24 cellular contexts compared by ENCODE assay signal in genomic region chr2:106126705-106127281, GRCh38.
DNase-seq lines count a peak whose midpoint lies in the region; ATAC-seq and TF ChIP-seq lines count a peak whose summit lies in the region.
"Had no signal": no experiment of that assay in that cellular context is flagged by ENCODE, and none has a peak within 500 bp of the region (broad histone marks: within the 10 kb centered on the region; RNA-seq: fewer than 3 reads in every experiment).

No MANE protein-coding gene starts in this region.

- no peak for TF ChIP-seq CTCF in right lobe of liver (IDR thresholded peaks at IDR 0.05)
- no peak for TF ChIP-seq CTCF in stomach (IDR thresholded peaks at IDR 0.05)

- peak overlapping the region in 1 of 3 donors; percentile 12 for H3K4me3 ChIP-seq in right lobe of liver
- no peak overlapping the region for H3K4me3 ChIP-seq in stomach
- H3K4me3 ChIP-seq: adrenal gland, GM12878, heart right ventricle, SJCRH30 had no signal

- H3K36me3 ChIP-seq in right lobe of liver (peaks cover 0 to 7% (median 0%) of the 10 kb centered on the region in 4 donors), stomach (peaks cover 10 to 44% (median 40%) of the 10 kb centered on the region in 4 donors)
- H3K36me3 ChIP-seq: BE2C, brain microvascular endothelial cell had no signal

- H3K9me3 ChIP-seq in T-helper 17 cell (ENCODE audit: control insufficient read depth, low read length, poor library complexity, severe bottlenecking) (no peaks in the 10 kb centered on the region), right lobe of liver (no peaks in the 10 kb centered on the region), stomach (no peaks in the 10 kb centered on the region)
- H3K9me3 ChIP-seq: adrenal gland, BE2C, heart right ventricle, SJCRH30 had no signal

- H3K4me3 Mint-ChIP-seq in activated T-cell treated with anti-CD3 and anti-CD28 coated beads, Interleukin-2, amount 50 U/mL, for 24 hours, result no peak overlapping the region
- no peak overlapping the region for H3K4me3 Mint-ChIP-seq in T-helper 17 cell

- peak overlapping the region; percentile 71 for H3K27ac Mint-ChIP-seq in activated T-cell treated with anti-CD3 and anti-CD28 coated beads, Interleukin-2, amount 50 U/mL, for 24 hours
- peak overlapping the region; percentile 75 for H3K27ac Mint-ChIP-seq in T-helper 17 cell

- peaks cover 82% of the 10 kb centered on the region for H3K36me3 Mint-ChIP-seq in activated T-cell treated with anti-CD3 and anti-CD28 coated beads, Interleukin-2, amount 50 U/mL, for 24 hours (ENCODE audit: low read depth)
- H3K36me3 Mint-ChIP-seq in T-helper 17 cell (ENCODE audit: low read depth), result peaks cover 14% of the 10 kb centered on the region

- WGBS in right lobe of liver (ENCODE audit: insufficient coverage, low coverage, low lambda C conversion rate, missing lambda C conversion rate), result 42% methylated on average over 5 of the region's 5 CpGs
- WGBS in stomach, 5 donors, result 44 to 68% (median 49%) methylated on average over 5 of the region's 5 CpGs

- no peak for DNase-seq in activated T-cell treated with anti-CD3 and anti-CD28 coated beads, Interleukin-2, amount 50 U/mL, for 24 hours
- DNase-seq in activated T-cell treated with anti-CD3 and anti-CD28 coated beads for 4 hours (no peak), T-helper 17 cell (no peak), right lobe of liver (no peak), stomach (no peak), GM03348 (ENCODE audit: low spot score) (no peak)
- DNase-seq: activated CD4-positive, alpha-beta T cell treated with anti-CD3 and anti-CD28 coated beads for 48 hours; activated effector memory CD4-positive, alpha-beta T cell treated with Interleukin-2 at 50 U/mL for 16 hours; adrenal gland; BE2C; brain microvascular endothelial cell; DMS79 treated with DMSO at 0.1 percent for 48 hours; effector CD8-positive, alpha-beta T cell; heart right ventricle; left cardiac atrium; NCI-H1048; NCI-H187 treated with DMSO at 0.1 percent for 48 hours; NCI-H526; SJCRH30; trophoblast cell had no signal

- peaks cover 43% of the 10 kb centered on the region for H3K4me1 Mint-ChIP-seq in activated T-cell treated with anti-CD3 and anti-CD28 coated beads, Interleukin-2, amount 50 U/mL, for 24 hours (ENCODE audit: low read depth)
- peaks cover 29% of the 10 kb centered on the region for H3K4me1 Mint-ChIP-seq in T-helper 17 cell

- H3K9me3 Mint-ChIP-seq in activated T-cell treated with anti-CD3 and anti-CD28 coated beads, Interleukin-2, amount 50 U/mL, for 24 hours, result no peaks in the 10 kb centered on the region

- no peaks in the 10 kb centered on the region for H3K27me3 Mint-ChIP-seq in activated T-cell treated with anti-CD3 and anti-CD28 coated beads, Interleukin-2, amount 50 U/mL, for 24 hours
- no peaks in the 10 kb centered on the region for H3K27me3 Mint-ChIP-seq in T-helper 17 cell

- no peak for TF ChIP-seq EP300 in stomach (IDR thresholded peaks at IDR 0.05)

- H3K27me3 ChIP-seq in right lobe of liver, result no peaks in the 10 kb centered on the region
- H3K27me3 ChIP-seq in stomach, result no peaks in the 10 kb centered on the region
- H3K27me3 ChIP-seq: adrenal gland, BE2C, brain microvascular endothelial cell, heart right ventricle, SJCRH30 had no signal

- TF ChIP-seq POLR2A in right lobe of liver (IDR thresholded peaks at IDR 0.05) (no peak), stomach (IDR thresholded peaks at IDR 0.05) (no peak)

- intact Hi-C loops in right lobe of liver (cut with DNase I), result no loop called here
- intact Hi-C loops in stomach (cut with DNase I; ENCODE audit: low total_unique reads), result no loop called here

- H3K27ac ChIP-seq in right lobe of liver (peak overlapping the region in 1 of 3 donors; percentile 57), stomach (peak overlapping the region in 4 of 5 donors; percentile 9 to 59 (median 48))
- H3K27ac ChIP-seq: adrenal gland, brain microvascular endothelial cell, heart right ventricle, SJCRH30 had no signal

- ATAC-seq in T-helper 17 cell, result no peak
- peak; percentile 61 to 90 (median 70) for ATAC-seq in right lobe of liver
- ATAC-seq in HG03039 (IDR thresholded peaks at IDR 0.05; ENCODE audit: unreplicated experiment), result no peak
- no peak for ATAC-seq in HG03378 (IDR thresholded peaks at IDR 0.05; ENCODE audit: unreplicated experiment)
- ATAC-seq: GM12878, heart right ventricle, left cardiac atrium, sciatic nerve had no signal

- H3K4me1 ChIP-seq in right lobe of liver, result peaks cover 0 to 12% (median 0%) of the 10 kb centered on the region in 4 donors
- peaks cover 11 to 50% (median 35%) of the 10 kb centered on the region in 4 donors for H3K4me1 ChIP-seq in stomach
- H3K4me1 ChIP-seq: adrenal gland, BE2C, SJCRH30 had no signal

Comparison
In these comparisons a context has a peak if more than half of its experiments do, and no peak if none do; other contexts are left out.
1. ATAC-seq: peak in right lobe of liver (4 of 4); none in T-helper 17 cell (single experiment), HG03039 (single experiment) and HG03378 (single experiment).